ENCODE assay signal across 25 cellular contexts in the genomic region with DNA sequence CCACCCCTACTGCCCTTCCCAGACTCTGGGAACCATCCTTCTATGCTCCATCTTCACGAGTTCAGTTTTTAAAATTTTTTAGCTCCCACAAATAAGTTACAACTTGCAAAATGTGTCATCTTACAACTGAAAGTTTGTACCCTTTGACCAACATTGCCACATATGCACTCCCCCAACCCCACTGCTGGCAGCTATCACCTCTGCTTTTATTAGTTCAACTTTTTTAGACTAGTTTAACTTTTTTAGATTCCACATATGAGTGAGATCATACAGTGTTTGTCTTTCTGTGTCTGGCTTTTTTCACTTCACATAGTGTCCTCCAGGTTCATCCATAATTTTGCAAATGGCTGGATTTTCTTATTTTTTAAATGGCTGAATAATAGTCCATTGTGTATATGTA.
"Had no signal": no experiment of that assay in that cellular context is flagged by ENCODE, and none has a peak within 500 bp of the region (broad histone marks: within the 10 kb centered on the region; RNA-seq: fewer than 3 reads in every experiment).

No MANE protein-coding gene starts in this region.

- H3K36me3 ChIP-seq: neutrophil, thyroid gland had no signal

- ATAC-seq: effector memory CD8-positive, alpha-beta T cell; mucosa of descending colon; natural killer cell treated with Interleukin-12 subunit alpha and Interleukin-12 subunit beta and Interleukin-15 and Interleukin-18, amount 100 ng/mL, for 72 hours; pancreas; sciatic nerve; stimulated activated naive CD8-positive, alpha-beta T cell treated with anti-CD3 and anti-CD28 coated beads, Interleukin-15, amount 100 ng/mL, for 72 hours had no signal

- FAIRE-seq: keratinocyte, pancreas had no signal

- H3K36me3 Mint-ChIP-seq: naive B cell; natural killer cell treated with Interleukin-12 subunit alpha and Interleukin-12 subunit beta and Interleukin-15 and Interleukin-18, amount 100 ng/mL, for 72 hours had no signal

- H3K4me1 Mint-ChIP-seq: naive B cell had no signal

- H3K27ac ChIP-seq: esophagus squamous epithelium, neutrophil, pancreas, thyroid gland had no signal

- H3K27me3 ChIP-seq: esophagus squamous epithelium, neutrophil, pancreas, thyroid gland had no signal

- DNase-seq: cortex of kidney; effector memory CD8-positive, alpha-beta T cell; erythroblast; esophagus squamous epithelium; foreskin melanocyte; hypothalamus; mesenchymal stem cell; mucosa of descending colon; naive B cell; pancreas; stimulated activated CD4-positive, alpha-beta T cell treated with anti-CD3 and anti-CD28 coated beads, Interleukin-12 subunit alpha, Interleukin-12 subunit beta, amount 100 ng/mL, for 4 hours; stimulated activated CD4-positive, alpha-beta T cell treated with anti-CD3 and anti-CD28 coated beads, Interleukin-1b, Interleukin-23, amount 100 ng/mL, for 48 hours; stimulated activated CD4-positive, alpha-beta T cell treated with anti-CD3 and anti-CD28 coated beads, Interleukin-4, amount 100 ng/mL, for 1 hour; stimulated activated CD8-positive, alpha-beta memory T cell treated with anti-CD3 and anti-CD28 coated beads, Interleukin-4, amount 100 ng/mL, for 48 hours; stimulated activated naive CD4-positive, alpha-beta T cell; stimulated activated naive CD8-positive, alpha-beta T cell treated with anti-CD3 and anti-CD28 coated beads, Interleukin-15, amount 100 ng/mL, for 72 hours; thyroid gland; trophoblast cell had no signal

- H3K4me3 Mint-ChIP-seq: effector memory CD8-positive, alpha-beta T cell; mesothelial cell of epicardium; naive B cell; natural killer cell treated with Interleukin-12 subunit alpha and Interleukin-12 subunit beta and Interleukin-15 and Interleukin-18, amount 100 ng/mL, for 72 hours; neural crest cell; stimulated activated naive CD8-positive, alpha-beta T cell treated with anti-CD3 and anti-CD28 coated beads, Interleukin-15, amount 100 ng/mL, for 72 hours had no signal

- H3K4me3 ChIP-seq: esophagus squamous epithelium, mucosa of descending colon, pancreas, smooth muscle cell, thyroid gland had no signal

- H3K4me1 ChIP-seq: thyroid gland had no signal

- H3K27me3 Mint-ChIP-seq: natural killer cell treated with Interleukin-12 subunit alpha and Interleukin-12 subunit beta and Interleukin-15 and Interleukin-18, amount 100 ng/mL, for 72 hours; stimulated activated naive CD8-positive, alpha-beta T cell treated with anti-CD3 and anti-CD28 coated beads, Interleukin-15, amount 100 ng/mL, for 72 hours had no signal

- H3K9me3 ChIP-seq: esophagus squamous epithelium, mucosa of descending colon, neutrophil, pancreas, thyroid gland had no signal

- H3K27ac Mint-ChIP-seq: mesothelial cell of epicardium; natural killer cell treated with Interleukin-12 subunit alpha and Interleukin-12 subunit beta and Interleukin-15 and Interleukin-18, amount 100 ng/mL, for 72 hours; stimulated activated naive CD8-positive, alpha-beta T cell treated with anti-CD3 and anti-CD28 coated beads, Interleukin-15, amount 100 ng/mL, for 72 hours had no signal

- H3K9me3 Mint-ChIP-seq: effector memory CD8-positive, alpha-beta T cell; mesothelial cell of epicardium; naive B cell; natural killer cell treated with Interleukin-12 subunit alpha and Interleukin-12 subunit beta and Interleukin-15 and Interleukin-18, amount 100 ng/mL, for 72 hours; neural crest cell; stimulated activated naive CD8-positive, alpha-beta T cell treated with anti-CD3 and anti-CD28 coated beads, Interleukin-15, amount 100 ng/mL, for 72 hours had no signal
